Comparison of ENCODE assay signal across 30 cellular contexts in the genomic region with DNA sequence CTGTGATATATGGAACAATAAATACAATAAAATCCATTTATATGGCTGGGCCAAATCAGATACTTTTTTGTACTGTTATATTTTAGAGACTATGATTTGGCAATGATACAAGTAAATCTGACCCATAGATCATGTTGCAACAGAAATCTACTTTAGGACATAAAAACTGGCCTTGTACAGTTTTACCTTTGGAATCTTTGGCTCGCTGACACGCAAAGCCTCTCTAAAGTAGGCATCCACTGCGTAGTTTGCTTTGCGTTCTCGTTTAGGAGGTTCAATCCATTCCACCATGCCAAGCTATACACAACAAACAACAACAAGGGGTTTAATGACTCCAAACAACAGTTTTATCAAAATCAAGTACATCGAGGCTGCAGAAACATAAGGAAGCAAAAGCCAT. TPM values are rescaled to one million over a fixed set of nuclear protein-coding genes. Genes with fewer than 3 reads are reported as not detected.
"Had no signal": no experiment of that assay in that cellular context is flagged by ENCODE, and none has a peak within 500 bp of the region (broad histone marks: within the 10 kb centered on the region; RNA-seq: fewer than 3 reads in every experiment).

No MANE protein-coding gene starts in this region.

- H3K4me1 Mint-ChIP-seq: activated CD4-positive, alpha-beta memory T cell treated with anti-CD3 and anti-CD28 coated beads, Interleukin-2, amount 10 ng/mL, durations not matched to agents 7 days and 5 days; activated CD4-positive, alpha-beta T cell treated with anti-CD3 and anti-CD28 coated beads for 36 hours; activated CD4-positive, alpha-beta T cell treated with anti-CD3 and anti-CD28 coated beads, Interleukin-2, amount 10 ng/mL, durations not matched to agents 24 days and 14 days; activated naive CD4-positive, alpha-beta T cell treated with anti-CD3 and anti-CD28 coated beads, Interleukin-2, amount 10 ng/mL, durations not matched to agents 7 days and 5 days; activated naive CD8-positive, alpha-beta T cell treated with anti-CD3 and anti-CD28 coated beads, Interleukin-2, amount 10 ng/mL, durations not matched to agents 7 days and 5 days; central memory CD8-positive, alpha-beta T cell; T-helper 17 cell had no signal

- DNase-seq: activated CD4-positive, alpha-beta memory T cell treated with anti-CD3 and anti-CD28 coated beads, Interleukin-2, amount 10 ng/mL, durations not matched to agents 7 days and 5 days; activated CD4-positive, alpha-beta T cell treated with anti-CD3 and anti-CD28 coated beads for 36 hours; activated CD4-positive, alpha-beta T cell treated with anti-CD3 and anti-CD28 coated beads, Interleukin-2, amount 10 ng/mL, durations not matched to agents 24 days and 14 days; activated CD4-positive, CD25-positive, alpha-beta regulatory T cell; activated CD4-positive, CD25-positive, alpha-beta regulatory T cell treated with anti-CD3 and anti-CD28 coated beads, Interleukin-2, amount 50 U/mL, for 72 hours; activated CD8-positive, alpha-beta memory T cell treated with anti-CD3 and anti-CD28 coated beads, Interleukin-2, amount 50 U/mL, for 48 hours; activated gamma-delta T cell; activated naive CD4-positive, alpha-beta T cell; activated naive CD4-positive, alpha-beta T cell treated with anti-CD3 and anti-CD28 coated beads, Interleukin-2, amount 10 ng/mL, durations not matched to agents 7 days and 5 days; activated naive CD8-positive, alpha-beta T cell treated with anti-CD3 and anti-CD28 coated beads, Interleukin-2, amount 10 ng/mL, durations not matched to agents 7 days and 5 days; activated T-cell treated with anti-CD3 and anti-CD28 coated beads for 4 hours; activated T-cell treated with anti-CD3 and anti-CD28 coated beads, Interleukin-2, amount 50 U/mL, for 24 hours; activated T-cell treated with anti-CD3 and anti-CD28 coated beads, Interleukin-2, amount 50 U/mL, for 72 hours; brain microvascular endothelial cell; cortex of kidney; dermis blood vessel endothelial cell; effector CD4-positive, alpha-beta T cell; effector memory CD8-positive, alpha-beta T cell; esophagus squamous epithelium; foreskin melanocyte; T-helper 1 cell; T-helper 17 cell; T1000 had no signal

- H3K4me1 ChIP-seq: ascending aorta, esophagus squamous epithelium, gastroesophageal sphincter had no signal

- H3K4me3 ChIP-seq: ascending aorta, esophagus squamous epithelium, gastroesophageal sphincter had no signal

- H3K27ac ChIP-seq: ascending aorta, brain microvascular endothelial cell, esophagus squamous epithelium, gastroesophageal sphincter had no signal

- H3K9me3 ChIP-seq: ascending aorta, esophagus squamous epithelium, gastroesophageal sphincter had no signal

- H3K36me3 ChIP-seq: brain microvascular endothelial cell had no signal

- H3K36me3 Mint-ChIP-seq: activated naive CD4-positive, alpha-beta T cell treated with anti-CD3 and anti-CD28 coated beads, Interleukin-2, amount 10 ng/mL, durations not matched to agents 7 days and 5 days; activated naive CD4-positive, alpha-beta T cell treated with anti-CD3 and anti-CD28 coated beads, Interleukin-2, amount 50 U/mL, for 72 hours; activated naive CD8-positive, alpha-beta T cell treated with anti-CD3 and anti-CD28 coated beads, Interleukin-2, amount 10 ng/mL, durations not matched to agents 7 days and 5 days had no signal

- H3K27ac Mint-ChIP-seq: activated CD4-positive, alpha-beta memory T cell treated with anti-CD3 and anti-CD28 coated beads, Interleukin-2, amount 10 ng/mL, durations not matched to agents 7 days and 5 days; activated CD4-positive, alpha-beta T cell treated with anti-CD3 and anti-CD28 coated beads for 36 hours; activated CD4-positive, alpha-beta T cell treated with anti-CD3 and anti-CD28 coated beads, Interleukin-2, amount 10 ng/mL, durations not matched to agents 24 days and 14 days; activated naive CD4-positive, alpha-beta T cell treated with anti-CD3 and anti-CD28 coated beads, Interleukin-2, amount 10 ng/mL, durations not matched to agents 7 days and 5 days; activated naive CD4-positive, alpha-beta T cell treated with anti-CD3 and anti-CD28 coated beads, Interleukin-2, amount 50 U/mL, for 72 hours; activated naive CD8-positive, alpha-beta T cell treated with anti-CD3 and anti-CD28 coated beads, Interleukin-2, amount 10 ng/mL, durations not matched to agents 7 days and 5 days; activated T-cell treated with anti-CD3 and anti-CD28 coated beads, Interleukin-2, amount 50 U/mL, for 24 hours; activated T-cell treated with anti-CD3 and anti-CD28 coated beads, Interleukin-2, amount 50 U/mL, for 72 hours; effector memory CD8-positive, alpha-beta T cell; T-helper 17 cell; T-helper 2 cell treated with Interferon-gamma antibody and Interleukin-4, amounts not matched to agents 5 μg/mL and 100 μg/mL, for 36 hours had no signal

- H3K4me3 Mint-ChIP-seq: activated CD4-positive, alpha-beta memory T cell treated with anti-CD3 and anti-CD28 coated beads, Interleukin-2, amount 10 ng/mL, durations not matched to agents 7 days and 5 days; activated CD4-positive, alpha-beta T cell treated with anti-CD3 and anti-CD28 coated beads for 36 hours; activated CD4-positive, alpha-beta T cell treated with anti-CD3 and anti-CD28 coated beads, Interleukin-2, amount 10 ng/mL, durations not matched to agents 24 days and 14 days; activated naive CD4-positive, alpha-beta T cell treated with anti-CD3 and anti-CD28 coated beads, Interleukin-2, amount 10 ng/mL, durations not matched to agents 7 days and 5 days; activated naive CD8-positive, alpha-beta T cell treated with anti-CD3 and anti-CD28 coated beads, Interleukin-2, amount 10 ng/mL, durations not matched to agents 7 days and 5 days; activated T-cell treated with anti-CD3 and anti-CD28 coated beads, Interleukin-2, amount 50 U/mL, for 24 hours; activated T-cell treated with anti-CD3 and anti-CD28 coated beads, Interleukin-2, amount 50 U/mL, for 72 hours; central memory CD8-positive, alpha-beta T cell; effector memory CD8-positive, alpha-beta T cell; T-helper 17 cell; T-helper 2 cell treated with Interferon-gamma antibody and Interleukin-4, amounts not matched to agents 5 μg/mL and 100 μg/mL, for 36 hours had no signal

- FAIRE-seq: bronchial epithelial cell, colon had no signal

- H3K27me3 ChIP-seq: ascending aorta, brain microvascular endothelial cell, esophagus squamous epithelium, gastroesophageal sphincter had no signal

- H3K27me3 Mint-ChIP-seq: activated CD4-positive, alpha-beta T cell treated with anti-CD3 and anti-CD28 coated beads for 36 hours; activated naive CD4-positive, alpha-beta T cell treated with anti-CD3 and anti-CD28 coated beads, Interleukin-2, amount 10 ng/mL, durations not matched to agents 7 days and 5 days; activated naive CD8-positive, alpha-beta T cell treated with anti-CD3 and anti-CD28 coated beads, Interleukin-2, amount 10 ng/mL, durations not matched to agents 7 days and 5 days; central memory CD8-positive, alpha-beta T cell; T-helper 17 cell had no signal

- H3K9me3 Mint-ChIP-seq: activated CD4-positive, alpha-beta memory T cell treated with anti-CD3 and anti-CD28 coated beads, Interleukin-2, amount 10 ng/mL, durations not matched to agents 7 days and 5 days; activated CD4-positive, alpha-beta T cell treated with anti-CD3 and anti-CD28 coated beads, Interleukin-2, amount 10 ng/mL, durations not matched to agents 24 days and 14 days; activated naive CD4-positive, alpha-beta T cell treated with anti-CD3 and anti-CD28 coated beads, Interleukin-2, amount 10 ng/mL, durations not matched to agents 7 days and 5 days; activated naive CD4-positive, alpha-beta T cell treated with anti-CD3 and anti-CD28 coated beads, Interleukin-2, amount 50 U/mL, for 72 hours; activated naive CD8-positive, alpha-beta T cell treated with anti-CD3 and anti-CD28 coated beads, Interleukin-2, amount 10 ng/mL, durations not matched to agents 7 days and 5 days; activated T-cell treated with anti-CD3 and anti-CD28 coated beads, Interleukin-2, amount 50 U/mL, for 24 hours; activated T-cell treated with anti-CD3 and anti-CD28 coated beads, Interleukin-2, amount 50 U/mL, for 72 hours; central memory CD8-positive, alpha-beta T cell; effector memory CD8-positive, alpha-beta T cell; T-helper 2 cell treated with Interferon-gamma antibody and Interleukin-4, amounts not matched to agents 5 μg/mL and 100 μg/mL, for 36 hours had no signal

- ATAC-seq: activated CD4-positive, alpha-beta T cell treated with anti-CD3 and anti-CD28 coated beads for 36 hours; activated naive CD4-positive, alpha-beta T cell treated with anti-CD3 and anti-CD28 coated beads, Interleukin-2, amount 50 U/mL, for 72 hours; activated T-cell treated with anti-CD3 and anti-CD28 coated beads, Interleukin-2, amount 50 U/mL, for 72 hours; effector memory CD8-positive, alpha-beta T cell; gastroesophageal sphincter; T-helper 17 cell had no signal

RNA-seq across cellular contexts. Expression of a gene that starts 42.4 kb away (rescaled TPM):
- total RNA-seq: activated CD4-positive, alpha-beta memory T cell treated with anti-CD3 and anti-CD28 coated beads, Interleukin-2, amount 10 ng/mL, durations not matched to agents 7 days and 5 days; activated CD4-positive, alpha-beta T cell treated with anti-CD3 and anti-CD28 coated beads, Interleukin-2, amount 10 ng/mL, durations not matched to agents 24 days and 14 days had no signal
